In genomic region chr12:40225984-40226602, GRCh38 we compare ENCODE assay signal across 8 cellular contexts. TPM values are rescaled to one million over a fixed set of nuclear protein-coding genes. Genes with fewer than 3 reads are reported as not detected.
DNase-seq lines count a peak whose midpoint lies in the region; ATAC-seq, FAIRE-seq and TF ChIP-seq lines count a peak whose summit lies in the region.

No MANE protein-coding gene starts in this region.

- CTCF ChIA-PET in GM10248 (lab: Yijun Ruan, JAX): no interaction called here

- no peaks in the 10 kb centered on the region for H3K9me3 ChIP-seq in kidney (ENCODE audit: control insufficient read depth in 1 of 2, low read length in 2 of 2)

- POLR2A ChIA-PET in GM10248 (lab: Yijun Ruan, JAX): no interaction called here

- H3K27ac ChIP-seq in kidney (ENCODE audit: low read depth in 2 of 2, low read length in 2 of 2) (peak overlapping the region; percentile 93 to 94), substantia nigra (ENCODE audit: low read depth, low read length, poor library complexity, severe bottlenecking) (no peak overlapping the region)

- peak overlapping the region; percentile 89 to 90 for H3K4me3 ChIP-seq in kidney (ENCODE audit: low read length in 2 of 2)

- no peak for FAIRE-seq in kidney (lab: Jason Lieb, UNC)
- FAIRE-seq in D721Med (lab: Jason Lieb, UNC): no peak

- H3K36me3 ChIP-seq in kidney (ENCODE audit: control insufficient read depth in 1 of 2, insufficient read depth in 2 of 2, low read length in 2 of 2): no peaks in the 10 kb centered on the region

- peaks cover 0 to 15% of the 10 kb centered on the region in 2 donors for H3K4me1 ChIP-seq in kidney (ENCODE audit: control insufficient read depth in 1 of 2, insufficient read depth in 1 of 2, low read depth in 1 of 2, low read length in 2 of 2)

- TF ChIP-seq CTCF in GM10248 (IDR thresholded peaks at IDR 0.05; ENCODE audit: control extremely low read depth, extremely low read depth, low read depth, missing control alignments): no peak
- no peak for TF ChIP-seq CTCF in kidney (IDR thresholded peaks at IDR 0.05; ENCODE audit: borderline replicate concordance, extremely low read depth, insufficient read depth)
- TF ChIP-seq CTCF in D721Med (IDR thresholded peaks at IDR 0.05; ENCODE audit: insufficient read depth, missing control alignments): no peak

- DNase-seq in GM10248 (ENCODE audit: extremely low spot score) (peak; percentile 74), LoVo (ENCODE audit: low spot score) (peak; percentile 13), kidney (no peak), HPDE6-E6E7 (ENCODE audit: extremely low spot score) (no peak), substantia nigra (lab: John Stamatoyannopoulos, UW) (no peak), D721Med (ENCODE audit: insufficient read length, low spot score) (no peak)
- no peak for DNase-seq in activated CD8-positive, alpha-beta memory T cell treated with anti-CD3 and anti-CD28 coated beads, Interleukin-2, amount 50 U/mL, for 48 hours

- peak; percentile 71 for ATAC-seq in GM21529 (IDR thresholded peaks at IDR 0.05; ENCODE audit: unreplicated experiment)

- peak overlapping the region; percentile 30 to 97 for H3K9ac ChIP-seq in kidney (ENCODE audit: low read length in 2 of 2)

- intact Hi-C loops in kidney (cut with DNase I): loop anchor here (10.0 kb wide), 1 partner anchor 71 kb away; no protein-coding TSS in a partner anchor

RNA-seq across cellular contexts. Expression of gene LRRK2, which starts 1.3 kb away (rescaled TPM):
- 110 TPM for total RNA-seq in kidney
- 8.6 TPM for polyA plus RNA-seq in kidney (ENCODE audit: insufficient read depth, low read depth, low replicate concordance)

Comparison
In these comparisons a context has a peak if more than half of its experiments do, and no peak if none do; other contexts are left out.
1. DNase-seq: peak in GM10248 (single experiment) and LoVo (single experiment); none in kidney (single experiment), HPDE6-E6E7 (single experiment), activated CD8-positive, alpha-beta memory T cell treated with anti-CD3 and anti-CD28 coated beads, Interleukin-2, amount 50 U/mL, for 48 hours (single experiment), substantia nigra (0 of 49) and D721Med (single experiment).